8 cellular contexts compared by ENCODE assay signal in the genomic region with DNA sequence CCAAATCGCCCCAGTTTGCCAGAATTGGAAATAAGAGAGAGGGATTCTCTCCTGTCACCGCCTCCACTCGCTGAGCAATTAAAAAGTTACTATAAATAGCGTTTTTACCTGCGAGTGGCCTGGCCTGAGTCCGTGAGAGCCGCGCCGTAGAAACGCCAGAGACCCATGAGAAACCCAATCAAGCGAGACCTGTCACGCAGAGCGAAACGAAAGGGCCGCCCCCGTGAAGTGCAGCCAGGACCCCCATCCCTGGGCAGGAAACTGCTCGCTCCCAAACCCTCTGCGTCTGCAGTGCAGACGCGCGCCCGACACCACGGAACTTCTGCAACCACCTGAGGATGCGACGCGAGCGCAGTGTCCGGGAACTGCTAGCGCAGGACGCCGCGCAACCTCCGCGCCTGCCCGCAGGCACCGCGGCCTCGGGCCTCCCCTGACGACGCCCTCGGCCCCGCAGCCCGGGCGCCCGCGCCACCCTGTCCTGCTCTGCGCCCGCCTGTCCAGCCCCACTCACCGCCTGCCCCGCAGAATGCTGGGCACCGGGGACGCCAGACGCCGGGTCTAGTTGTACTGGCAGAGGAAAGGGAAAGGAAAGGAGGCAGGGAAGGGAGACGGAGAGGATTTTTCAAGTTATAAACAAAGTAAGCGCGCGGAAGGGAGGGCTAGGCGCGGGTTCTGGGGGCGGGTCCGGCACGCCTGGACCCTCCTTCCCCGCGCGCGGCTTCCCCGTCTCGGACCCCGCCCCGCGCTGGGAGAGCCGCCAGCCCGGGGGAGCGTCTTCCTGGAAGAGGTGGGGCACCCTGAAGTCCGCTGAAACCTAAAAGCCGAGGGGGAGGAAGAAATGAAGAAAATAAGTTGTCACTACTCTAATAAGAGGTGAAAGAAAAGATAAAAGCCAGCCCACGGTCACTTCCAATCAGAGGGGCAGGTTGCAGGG. TPM values are rescaled to one million over a fixed set of nuclear protein-coding genes. Genes with fewer than 3 reads are reported as not detected.
A peak's percentile ranks its signal among the peaks of the same experiment; 100 is the strongest.
DNase-seq lines count a peak whose midpoint lies in the region; ATAC-seq, FAIRE-seq and TF ChIP-seq lines count a peak whose summit lies in the region.

A gene with protein sequence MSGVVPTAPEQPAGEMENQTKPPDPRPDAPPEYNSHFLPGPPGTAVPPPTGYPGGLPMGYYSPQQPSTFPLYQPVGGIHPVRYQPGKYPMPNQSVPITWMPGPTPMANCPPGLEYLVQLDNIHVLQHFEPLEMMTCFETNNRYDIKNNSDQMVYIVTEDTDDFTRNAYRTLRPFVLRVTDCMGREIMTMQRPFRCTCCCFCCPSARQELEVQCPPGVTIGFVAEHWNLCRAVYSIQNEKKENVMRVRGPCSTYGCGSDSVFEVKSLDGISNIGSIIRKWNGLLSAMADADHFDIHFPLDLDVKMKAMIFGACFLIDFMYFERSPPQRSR (minus strand): TSS at position 657 of the 934 bp plus-strand sequence. CDS start 29,034 bp downstream, outside the sequence.

- no peaks in the 10 kb centered on the region for H3K9me3 ChIP-seq in parathyroid adenoma (ENCODE audit: control insufficient read depth, low read length)

- H3K4me1 ChIP-seq in parathyroid adenoma = no peaks in the 10 kb centered on the region

- H2AFZ ChIP-seq in parathyroid adenoma = peak within 1 kb of the TSS; percentile 76

- ATAC-seq in left ventricle myocardium superior (peak; percentile 98), HG03469 (IDR thresholded peaks at IDR 0.05; ENCODE audit: unreplicated experiment) (no peak)

- H3K27me3 ChIP-seq in parathyroid adenoma (ENCODE audit: control insufficient read depth, insufficient read depth, low read length) = no peaks in the 10 kb centered on the region

- no peak for TF ChIP-seq POLR2A in H54 (IDR thresholded peaks at IDR 0.05; ENCODE audit: low read depth, low read length)

- intact Hi-C loops in left ventricle myocardium superior (cut with micrococcal nuclease) = no loop called here

- H3K36me3 ChIP-seq in parathyroid adenoma (ENCODE audit: control insufficient read depth, insufficient read depth, low read length) = no peaks in the 10 kb centered on the region

- peak within 1 kb of the TSS; percentile 60 for H3K27ac ChIP-seq in parathyroid adenoma

- no peak for TF ChIP-seq CTCF in parathyroid adenoma (IDR thresholded peaks at IDR 0.05)

- peak within 1 kb of the TSS; percentile 10 for H3K9ac ChIP-seq in parathyroid adenoma

- peak; percentile 33 for FAIRE-seq in H54 (lab: Jason Lieb, UNC)

- H3K4me2 ChIP-seq in parathyroid adenoma (ENCODE audit: low read length) = peak within 1 kb of the TSS; percentile 96

- peak; percentile 9 for DNase-seq in NCI-H1694 treated with DMSO at 0.1 percent for 48 hours (lab: John Stamatoyannopoulos, UW)
- no peak for DNase-seq in NCI-H1694 (lab: John Stamatoyannopoulos, UW)
- DNase-seq in H54 (ENCODE audit: insufficient read length, low spot score) = peak; percentile 60
- DNase-seq in NCI-H460 (ENCODE audit: extremely low read depth, low read depth) = peak; percentile 14
- DNase-seq in astrocyte of the hippocampus (ENCODE audit: low read depth, low spot score) = peak; percentile 81
- DNase-seq in left ventricle myocardium superior = peak; percentile 90

- H3K4me3 ChIP-seq in parathyroid adenoma (ENCODE audit: low read depth, low read length) = peak within 1 kb of the TSS; percentile 73

- no peaks in the 10 kb centered on the region for H3K79me2 ChIP-seq in parathyroid adenoma

RNA-seq across cellular contexts. Expression of the gene that starts here (rescaled TPM):
- 3.7 and 4.3 TPM in 2 replicates for total RNA-seq in NCI-H460 (2014; rRNA removed; shearing (Covaris generic))
- polyA plus RNA-seq in NCI-H460 (2014; cell fraction: nucleus; rRNA removed) = 2.2 and 4.1 TPM in 2 replicates
- 13.8 TPM for total RNA-seq in left ventricle myocardium superior
